In genomic region chr4:145828802-145829485, GRCh38 we compare ENCODE assay signal across 9 cellular contexts.
DNase-seq lines count a peak whose midpoint lies in the region; ATAC-seq and TF ChIP-seq lines count a peak whose summit lies in the region.
"Had no signal": no experiment of that assay in that cellular context is flagged by ENCODE, and none has a peak within 500 bp of the region (broad histone marks: within the 10 kb centered on the region; RNA-seq: fewer than 3 reads in every experiment).

No MANE protein-coding gene starts in this region.

- no peak for TF ChIP-seq POLR2A in body of pancreas (IDR thresholded peaks at IDR 0.05)
- TF ChIP-seq POLR2A in right lobe of liver (IDR thresholded peaks at IDR 0.05), result no peak
- TF ChIP-seq POLR2A in testis (IDR thresholded peaks at IDR 0.05), result no peak

- peaks cover 14% of the 10 kb centered on the region for H3K4me1 ChIP-seq in CD4-positive, CD25-positive, alpha-beta regulatory T cell (ENCODE audit: control insufficient read depth, insufficient read depth, low read length, poor library complexity, severe bottlenecking)
- peaks cover 24% of the 10 kb centered on the region for H3K4me1 ChIP-seq in OCI-LY1 (ENCODE audit: insufficient read depth, low read length, severe bottlenecking)
- H3K4me1 ChIP-seq in body of pancreas, result no peaks in the 10 kb centered on the region
- no peaks in the 10 kb centered on the region for H3K4me1 ChIP-seq in right lobe of liver
- no peaks in the 10 kb centered on the region for H3K4me1 ChIP-seq in testis

- H4K20me1 ChIP-seq in OCI-LY1 (ENCODE audit: insufficient read depth, low read length), result no peaks in the 10 kb centered on the region
- H4K20me1 ChIP-seq: BLaER1 had no signal

- no peaks in the 10 kb centered on the region for H3K79me2 ChIP-seq in OCI-LY1 (ENCODE audit: insufficient read depth, low read length)

- TF ChIP-seq CTCF in OCI-LY1 (IDR thresholded peaks at IDR 0.05; ENCODE audit: low read length) (no peak), body of pancreas (IDR thresholded peaks at IDR 0.05) (no peak), right lobe of liver (IDR thresholded peaks at IDR 0.05) (no peak), testis (IDR thresholded peaks at IDR 0.05) (no peak)

- no peak overlapping the region for H3K4me2 ChIP-seq in OCI-LY1 (ENCODE audit: low read length)
- H3K4me2 ChIP-seq: BLaER1 had no signal

- no peak for ATAC-seq in CD4-positive, CD25-positive, alpha-beta regulatory T cell (ENCODE audit: low read depth in 2 of 2)
- ATAC-seq in GM19025 (IDR thresholded peaks at IDR 0.05; ENCODE audit: low read depth, unreplicated experiment), result peak; percentile 66
- peak; percentile 68 for ATAC-seq in HG02852 (IDR thresholded peaks at IDR 0.05; ENCODE audit: unreplicated experiment)
- ATAC-seq in body of pancreas, result no peak
- ATAC-seq in right lobe of liver, result no peak

- H3K27ac Mint-ChIP-seq in CD4-positive, CD25-positive, alpha-beta regulatory T cell, result peak overlapping the region; percentile 65 to 96 (median 86)

- intact Hi-C loops in body of pancreas (cut with DNase I), result no loop called here
- intact Hi-C loops in right lobe of liver (cut with DNase I), result no loop called here
- intact Hi-C loops in testis (cut with DNase I; ENCODE audit: low total_unique reads), result no loop called here

- no peak overlapping the region for H3K4me3 ChIP-seq in CD4-positive, CD25-positive, alpha-beta regulatory T cell (ENCODE audit: low read depth, low read length)
- H3K4me3 ChIP-seq in OCI-LY1 (ENCODE audit: low read depth, low read length, poor library complexity, severe bottlenecking) (no peak overlapping the region), body of pancreas (no peak overlapping the region), right lobe of liver (no peak overlapping the region), testis (no peak overlapping the region)
- H3K4me3 ChIP-seq: BLaER1 had no signal

- H3K4me3 Mint-ChIP-seq in CD4-positive, CD25-positive, alpha-beta regulatory T cell, result peak overlapping the region in 3 of 4 donors; percentile 36 to 81 (median 53)

- H3K36me3 Mint-ChIP-seq in CD4-positive, CD25-positive, alpha-beta regulatory T cell, result peaks cover 5% of the 10 kb centered on the region

- H3K4me1 Mint-ChIP-seq in CD4-positive, CD25-positive, alpha-beta regulatory T cell, result peaks cover 11 to 39% (median 22%) of the 10 kb centered on the region in 4 donors

- H3K9ac ChIP-seq in OCI-LY1 (ENCODE audit: low read length), result no peak overlapping the region
- H3K9ac ChIP-seq: BLaER1 had no signal

- no peaks in the 10 kb centered on the region for H3K9me2 ChIP-seq in OCI-LY1 (ENCODE audit: low read depth, low read length)

- DNase-seq in CD4-positive, CD25-positive, alpha-beta regulatory T cell, result peak in 1 of 3 donors; percentile 54
- DNase-seq in NCI-H69 (lab: John Stamatoyannopoulos, UW), result no peak
- DNase-seq in body of pancreas, result no peak
- no peak for DNase-seq in right lobe of liver
- no peak for DNase-seq in testis

- no peak overlapping the region for H2AFZ ChIP-seq in OCI-LY1 (ENCODE audit: low read length)

- 71 to 77% methylated on average over 3 of the region's 3 CpGs for WGBS in body of pancreas, 2 donors
- WGBS in right lobe of liver (ENCODE audit: insufficient coverage, low coverage, low lambda C conversion rate, missing lambda C conversion rate), result 61% methylated on average over 3 of the region's 3 CpGs
- WGBS in testis, 2 donors, result 80 to 83% methylated on average over 3 of the region's 3 CpGs

- no peaks in the 10 kb centered on the region for H3K36me3 ChIP-seq in CD4-positive, CD25-positive, alpha-beta regulatory T cell (ENCODE audit: control insufficient read depth, insufficient read depth, low read length)
- H3K36me3 ChIP-seq in OCI-LY1 (ENCODE audit: insufficient read depth, low read length) (peaks cover 19% of the 10 kb centered on the region; the same call in 1 of the 2 replicates), body of pancreas (replicated peaks in 1 of 2; ENCODE audit: insufficient read depth in 1 of 2, low read depth in 2 of 2) (no peaks in the 10 kb centered on the region), right lobe of liver (no peaks in the 10 kb centered on the region), testis (ENCODE audit: low read depth, missing control alignments) (no peaks in the 10 kb centered on the region)

- no peaks in the 10 kb centered on the region for H3K27me3 Mint-ChIP-seq in CD4-positive, CD25-positive, alpha-beta regulatory T cell

- H3K27me3 ChIP-seq in CD4-positive, CD25-positive, alpha-beta regulatory T cell (ENCODE audit: control insufficient read depth, insufficient read depth, low read length), result no peaks in the 10 kb centered on the region
- H3K27me3 ChIP-seq in OCI-LY1 (ENCODE audit: insufficient read depth, low read length) (no peaks in the 10 kb centered on the region), body of pancreas (no peaks in the 10 kb centered on the region), right lobe of liver (no peaks in the 10 kb centered on the region), testis (no peaks in the 10 kb centered on the region)
- H3K27me3 ChIP-seq: BLaER1 had no signal

- H3K9me3 Mint-ChIP-seq in CD4-positive, CD25-positive, alpha-beta regulatory T cell, result peaks cover 0 to 2% (median 0%) of the 10 kb centered on the region in 7 donors

- no peak overlapping the region for H3K27ac ChIP-seq in CD4-positive, CD25-positive, alpha-beta regulatory T cell (ENCODE audit: insufficient read depth, low read length, poor library complexity, severe bottlenecking)
- H3K27ac ChIP-seq in OCI-LY1 (ENCODE audit: low read depth, low read length, poor library complexity, severe bottlenecking) (peak overlapping the region; percentile 72), body of pancreas (no peak overlapping the region), right lobe of liver (no peak overlapping the region), testis (no peak overlapping the region)
- H3K27ac ChIP-seq: BLaER1 had no signal

- H3K9me3 ChIP-seq in CD4-positive, CD25-positive, alpha-beta regulatory T cell (ENCODE audit: control insufficient read depth in 2 of 2, low read length in 2 of 2), result no peaks in the 10 kb centered on the region
- H3K9me3 ChIP-seq in OCI-LY1 (ENCODE audit: low read length) (no peaks in the 10 kb centered on the region), body of pancreas (no peaks in the 10 kb centered on the region), right lobe of liver (no peaks in the 10 kb centered on the region), testis (no peaks in the 10 kb centered on the region)
- H3K9me3 ChIP-seq: BLaER1 had no signal

- no peaks in the 10 kb centered on the region for H3F3A ChIP-seq in OCI-LY1 (ENCODE audit: insufficient read depth, low read length)

Comparison
In these comparisons a context has a peak if more than half of its experiments do, and no peak if none do; other contexts are left out.
1. ATAC-seq: peak in GM19025 (single experiment) and HG02852 (single experiment); none in CD4-positive, CD25-positive, alpha-beta regulatory T cell (0 of 2), body of pancreas (single experiment) and right lobe of liver (0 of 4).